In genomic region chr1:45802343-45803298, GRCh38 we compare ENCODE assay signal across 8 cellular contexts. TPM values are rescaled to one million over a fixed set of nuclear protein-coding genes. Genes with fewer than 3 reads are reported as not detected.
DNase-seq lines count a peak whose midpoint lies in the region; ATAC-seq and TF ChIP-seq lines count a peak whose summit lies in the region.

No MANE protein-coding gene starts in this region.

- no peaks in the 10 kb centered on the region for H3K27me3 Mint-ChIP-seq in T-helper 2 cell treated with Interferon-gamma antibody and Interleukin-4, amounts not matched to agents 5 μg/mL and 100 μg/mL, for 36 hours (ENCODE audit: low read depth)
- peaks cover 4% of the 10 kb centered on the region for H3K27me3 Mint-ChIP-seq in endothelial cell (ENCODE audit: unreplicated experiment)

- TF ChIP-seq CTCF in BJ (IDR thresholded peaks at IDR 0.05; ENCODE audit: insufficient read depth, low read depth, low read length), result no peak
- TF ChIP-seq CTCF in endothelial cell (IDR thresholded peaks at IDR 0.05; ENCODE audit: unreplicated experiment), result no peak

- H3K4me3 ChIP-seq in BJ (ENCODE audit: low read depth, low read length), result peak overlapping the region; percentile 57

- peak; percentile 94 for DNase-seq in BJ (ENCODE audit: low read depth)
- peak; percentile 39 for DNase-seq in NAMALWA (ENCODE audit: low spot score)
- peak; percentile 36 for DNase-seq in T-helper 2 cell treated with Interferon-gamma antibody and Interleukin-4, amounts not matched to agents 5 μg/mL and 100 μg/mL, for 36 hours (ENCODE audit: low spot score)
- peak; percentile 9 for DNase-seq in endothelial cell (ENCODE audit: low spot score)
- peak; percentile 89 to 96 for DNase-seq in lung microvascular endothelial cell (ENCODE audit: low read depth in 2 of 2)
- peak in 31 of 49 donors; percentile 1 to 80 (median 29) for DNase-seq in substantia nigra (lab: John Stamatoyannopoulos, UW)

- no peaks in the 10 kb centered on the region for H3K9me3 Mint-ChIP-seq in T-helper 2 cell treated with Interferon-gamma antibody and Interleukin-4, amounts not matched to agents 5 μg/mL and 100 μg/mL, for 36 hours
- H3K9me3 Mint-ChIP-seq in endothelial cell (ENCODE audit: unreplicated experiment), result no peaks in the 10 kb centered on the region

- ATAC-seq in GM18907 (IDR thresholded peaks at IDR 0.05; ENCODE audit: unreplicated experiment), result peak; percentile 35
- no peak for ATAC-seq in GM18861 (IDR thresholded peaks at IDR 0.05; ENCODE audit: unreplicated experiment)

- no peaks in the 10 kb centered on the region for H3K27me3 ChIP-seq in BJ (ENCODE audit: control insufficient read depth, insufficient read depth, low read length)

- H3K36me3 ChIP-seq in BJ (ENCODE audit: control insufficient read depth, insufficient read depth, low read length), result no peaks in the 10 kb centered on the region

- peak overlapping the region; percentile 79 for H3K4me3 Mint-ChIP-seq in T-helper 2 cell treated with Interferon-gamma antibody and Interleukin-4, amounts not matched to agents 5 μg/mL and 100 μg/mL, for 36 hours
- H3K4me3 Mint-ChIP-seq in endothelial cell (ENCODE audit: unreplicated experiment), result peak overlapping the region; percentile 90

- peak overlapping the region; percentile 77 for H3K27ac Mint-ChIP-seq in T-helper 2 cell treated with Interferon-gamma antibody and Interleukin-4, amounts not matched to agents 5 μg/mL and 100 μg/mL, for 36 hours
- H3K27ac Mint-ChIP-seq in endothelial cell (ENCODE audit: unreplicated experiment), result peak overlapping the region; percentile 34

- CTCF ChIA-PET in BJ (lab: Yijun Ruan, JAX), result interaction anchor here (1.0 kb wide), 1 partner anchor 20 kb away, joined by 5 read pairs; no protein-coding TSS in a partner anchor

- POLR2A ChIA-PET in BJ (lab: Charles Lee), result interaction anchor here (0.5 to 0.6 kb wide), 2 partner anchors 29 to 421 kb away, joined by 8 to 18 read pairs; no protein-coding TSS in a partner anchor

- H3K36me3 Mint-ChIP-seq in T-helper 2 cell treated with Interferon-gamma antibody and Interleukin-4, amounts not matched to agents 5 μg/mL and 100 μg/mL, for 36 hours (ENCODE audit: low read depth), result peaks cover 12% of the 10 kb centered on the region
- H3K36me3 Mint-ChIP-seq in endothelial cell (ENCODE audit: low read depth, unreplicated experiment), result peaks cover 3% of the 10 kb centered on the region

- H3K27ac ChIP-seq in substantia nigra (ENCODE audit: low read depth, low read length, poor library complexity, severe bottlenecking), result peak overlapping the region; percentile 4

- peaks cover 32% of the 10 kb centered on the region for H3K4me1 Mint-ChIP-seq in T-helper 2 cell treated with Interferon-gamma antibody and Interleukin-4, amounts not matched to agents 5 μg/mL and 100 μg/mL, for 36 hours (ENCODE audit: low read depth)
- peaks cover 23% of the 10 kb centered on the region for H3K4me1 Mint-ChIP-seq in endothelial cell (ENCODE audit: unreplicated experiment)

RNA-seq across cellular contexts. Expression of gene MAST2, which starts 0.8 kb away (rescaled TPM):
- 31.0 and 47.2 TPM in 2 replicates for polyA plus RNA-seq in BJ (2011; rRNA removed)
- polyA minus RNA-seq in BJ (2011; rRNA and poly(A)+ RNA removed), result 39.5 and 40.0 TPM in 2 replicates
- total RNA-seq in endothelial cell (ENCODE audit: unreplicated experiment) (27.6 TPM), lung microvascular endothelial cell (8.5 and 8.7 TPM in 2 replicates)

RNA-seq across cellular contexts. Expression of gene IPP, which starts 52.2 kb away (rescaled TPM):
- polyA plus RNA-seq in BJ (2011; rRNA removed), result 4.4 and 9.6 TPM in 2 replicates
- polyA minus RNA-seq in BJ (2011; rRNA and poly(A)+ RNA removed), result 4.8 and 5.2 TPM in 2 replicates
- 9.3 TPM for total RNA-seq in endothelial cell (ENCODE audit: unreplicated experiment)
- total RNA-seq in lung microvascular endothelial cell, result 3.7 and 4.4 TPM in 2 replicates

Comparison
In these comparisons a context has a peak if more than half of its experiments do, and no peak if none do; other contexts are left out.
1. DNase-seq: peak in every context shown above with its lines; median percentile 94 in BJ; 92 in lung microvascular endothelial cell; 39 in NAMALWA; 36 in T-helper 2 cell treated with Interferon-gamma antibody and Interleukin-4, amounts not matched to agents 5 μg/mL and 100 μg/mL, for 36 hours; 29 in substantia nigra; 9 in endothelial cell.